In the genomic region with DNA sequence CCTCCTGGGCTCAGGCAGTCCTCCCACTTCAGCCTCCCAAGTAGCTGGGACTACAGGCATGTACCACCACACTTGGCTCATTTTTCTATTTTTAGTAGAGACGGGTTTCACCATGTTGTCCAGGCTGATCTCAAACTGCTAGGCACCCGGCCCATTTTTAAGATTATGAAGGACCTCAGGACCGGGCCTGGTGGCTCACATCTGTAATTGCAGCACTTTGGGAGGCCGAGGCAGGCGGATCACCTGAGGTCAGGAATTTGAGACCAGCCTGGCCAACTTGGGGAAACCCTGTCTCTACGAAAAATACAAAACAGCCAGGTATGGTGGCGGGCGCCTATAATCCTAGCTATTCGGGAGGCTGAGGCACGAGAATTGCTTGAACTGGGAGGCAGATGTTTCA, we compare ENCODE assay signal across 7 cellular contexts. TPM values are rescaled to one million over a fixed set of nuclear protein-coding genes. Genes with fewer than 3 reads are reported as not detected.
DNase-seq lines count a peak whose midpoint lies in the region; ATAC-seq and TF ChIP-seq lines count a peak whose summit lies in the region.
"Not testable (repeated sequence)": the region's sequence is repeated elsewhere in the genome, so short reads cannot be mapped to it uniquely, and the experiment has no call there.

No MANE protein-coding gene starts in this region.

- not testable (repeated sequence) for H3K4me3 Mint-ChIP-seq in GM23338; activated B cell treated with CpG ODN at 0.5 μM for 24 hours; endodermal cell; neural crest cell; stimulated activated memory B cell treated with anti-CD40 and anti-IgM and Interleukin-4, amounts not matched to agents 10 μg/mL and 1 μg/mL and 100 μg/mL, for 72 hours

- H3K9me2 ChIP-seq in GM23338 (ENCODE audit: insufficient read depth); Loucy (replicated peaks; ENCODE audit: low read depth, low read length): not testable (repeated sequence)

- H3F3A ChIP-seq in GM23338 (replicated peaks; ENCODE audit: low read depth); Loucy (ENCODE audit: low read depth): not testable (repeated sequence)

- CTCF ChIA-PET in activated B cell treated with CpG ODN at 0.5 μM for 24 hours (lab: Charles Lee): not testable (repeated sequence)

- peaks cover 0 to 14% (median 0%) of the 10 kb centered on the region in 11 experiments; a peak in 4 of 22 replicates for H3K9me3 ChIP-seq in BLaER1 treated with 17β-estradiol and CSF1 and Interleukin-3, amounts not matched to agents 10 nM and 100 nM (replicated peaks in 1 of 11)
- H3K9me3 ChIP-seq in Loucy (ENCODE audit: insufficient read depth, low read depth, low read length); endodermal cell (ENCODE audit: control insufficient read depth, low read length): not testable (repeated sequence)

- H3K4me1 ChIP-seq in BLaER1 treated with 17β-estradiol and CSF1 and Interleukin-3, amounts not matched to agents 10 nM and 100 nM: peaks cover 19 to 90% (median 36%) of the 10 kb centered on the region in 10 experiments
- H3K4me1 ChIP-seq in GM23338 (ENCODE audit: insufficient read depth); endodermal cell (ENCODE audit: control insufficient read depth, insufficient read depth, low read length): not testable (repeated sequence)
- peaks cover 16% of the 10 kb centered on the region for H3K4me1 ChIP-seq in Loucy (ENCODE audit: insufficient read depth, low read length, poor library complexity, severe bottlenecking)

- H2AFZ ChIP-seq in GM23338; Loucy (ENCODE audit: low read length): not testable (repeated sequence)

- peak; percentile 76 for ATAC-seq in GM23338
- not testable (repeated sequence) for ATAC-seq in activated B cell treated with CpG ODN at 0.5 μM for 24 hours (ENCODE audit: low read depth); stimulated activated memory B cell treated with anti-CD40 and anti-IgM and Interleukin-4, amounts not matched to agents 10 μg/mL and 1 μg/mL and 100 μg/mL, for 72 hours

- POLR2A ChIA-PET in activated B cell treated with CpG ODN at 0.5 μM for 24 hours (lab: Charles Lee): interaction anchor here (0.6 to 1.7 kb wide), 8 partner anchors 10 to 1480 kb away, joined by 3 to 6 read pairs (median 3); no protein-coding TSS in a partner anchor

- H3K9ac ChIP-seq in BLaER1 treated with 17β-estradiol and CSF1 and Interleukin-3, amounts not matched to agents 10 nM and 100 nM; Loucy (ENCODE audit: low read depth, low read length, poor library complexity, severe bottlenecking); endodermal cell (ENCODE audit: extremely low read depth, low read length, poor library complexity, severe bottlenecking): not testable (repeated sequence)

- peaks cover 20 to 78% (median 50%) of the 10 kb centered on the region in 11 experiments; a peak in 21 of 22 replicates for H3K36me3 ChIP-seq in BLaER1 treated with 17β-estradiol and CSF1 and Interleukin-3, amounts not matched to agents 10 nM and 100 nM
- H3K36me3 ChIP-seq in GM23338 (ENCODE audit: insufficient read depth): not testable (repeated sequence)
- H3K36me3 ChIP-seq in Loucy (ENCODE audit: insufficient read depth, low read length) (peaks cover 14% of the 10 kb centered on the region; the same call in 1 of the 2 replicates), endodermal cell (ENCODE audit: control insufficient read depth, insufficient read depth, low read length) (peaks cover 17% of the 10 kb centered on the region)

- DNase-seq in GM23338 (ENCODE audit: low spot score): peak; percentile 42
- DNase-seq in activated B cell treated with CpG ODN at 0.5 μM for 24 hours; endodermal cell; neural crest cell (ENCODE audit: low read depth, low spot score): not testable (repeated sequence)

- peaks cover 37 to 100% (median 69%) of the 10 kb centered on the region in 11 experiments; a peak in 21 of 22 replicates for H4K20me1 ChIP-seq in BLaER1 treated with 17β-estradiol and CSF1 and Interleukin-3, amounts not matched to agents 10 nM and 100 nM
- H4K20me1 ChIP-seq in GM23338 (replicated peaks; ENCODE audit: insufficient read depth) (peaks cover 13% of the 10 kb centered on the region), Loucy (ENCODE audit: insufficient read depth, low read length, poor library complexity, severe bottlenecking) (peaks cover 50% of the 10 kb centered on the region)

- H3K9me3 Mint-ChIP-seq in GM23338; activated B cell treated with CpG ODN at 0.5 μM for 24 hours; endodermal cell; neural crest cell; stimulated activated memory B cell treated with anti-CD40 and anti-IgM and Interleukin-4, amounts not matched to agents 10 μg/mL and 1 μg/mL and 100 μg/mL, for 72 hours: not testable (repeated sequence)

- H3K27ac ChIP-seq in BLaER1 treated with 17β-estradiol and CSF1 and Interleukin-3, amounts not matched to agents 10 nM and 100 nM: 0 out of 22 replicates have a peak overlapping the region, but pooled peaks of 1 of the 11 experiments have one; percentile 80
- H3K27ac ChIP-seq in GM23338 (ENCODE audit: low read depth); endodermal cell (ENCODE audit: low read depth, low read length): not testable (repeated sequence)

- intact Hi-C loops in activated B cell treated with CpG ODN at 0.5 μM for 24 hours (cut with micrococcal nuclease): not testable (repeated sequence)

- not testable (repeated sequence) for H3K27me3 ChIP-seq in BLaER1 treated with 17β-estradiol and CSF1 and Interleukin-3, amounts not matched to agents 10 nM and 100 nM; GM23338 (ENCODE audit: insufficient read depth); Loucy (ENCODE audit: insufficient read depth, low read length, poor library complexity, severe bottlenecking); endodermal cell (ENCODE audit: control insufficient read depth, insufficient read depth, low read length, poor library complexity, severe bottlenecking)

- 90 to 97% methylated on average over 6 to 10 of the region's 10 CpGs for WGBS in endodermal cell (ENCODE audit: insufficient coverage in 1 of 2, insufficient read length in 1 of 2), 2 experiments

- not testable (repeated sequence) for H3K36me3 Mint-ChIP-seq in GM23338 (ENCODE audit: low read depth); endodermal cell (ENCODE audit: low read depth); neural crest cell (ENCODE audit: low read depth)
- peaks cover 15% of the 10 kb centered on the region for H3K36me3 Mint-ChIP-seq in activated B cell treated with CpG ODN at 0.5 μM for 24 hours (ENCODE audit: low read depth)
- H3K36me3 Mint-ChIP-seq in stimulated activated memory B cell treated with anti-CD40 and anti-IgM and Interleukin-4, amounts not matched to agents 10 μg/mL and 1 μg/mL and 100 μg/mL, for 72 hours: peaks cover 33% of the 10 kb centered on the region

- H3K27me3 Mint-ChIP-seq in GM23338 (ENCODE audit: insufficient read depth, low read depth, poor library complexity); activated B cell treated with CpG ODN at 0.5 μM for 24 hours; endodermal cell (ENCODE audit: insufficient read depth); neural crest cell (ENCODE audit: low read depth); stimulated activated memory B cell treated with anti-CD40 and anti-IgM and Interleukin-4, amounts not matched to agents 10 μg/mL and 1 μg/mL and 100 μg/mL, for 72 hours: not testable (repeated sequence)

- not testable (repeated sequence) for H3K4me3 ChIP-seq in BLaER1 treated with 17β-estradiol and CSF1 and Interleukin-3, amounts not matched to agents 10 nM and 100 nM; GM23338; Loucy (ENCODE audit: low read length, poor library complexity, severe bottlenecking); endodermal cell (ENCODE audit: low read length)

- not testable (repeated sequence) for H3K4me1 Mint-ChIP-seq in GM23338, endodermal cell, neural crest cell
- H3K4me1 Mint-ChIP-seq in activated B cell treated with CpG ODN at 0.5 μM for 24 hours: peaks cover 68% of the 10 kb centered on the region
- peaks cover 67% of the 10 kb centered on the region for H3K4me1 Mint-ChIP-seq in stimulated activated memory B cell treated with anti-CD40 and anti-IgM and Interleukin-4, amounts not matched to agents 10 μg/mL and 1 μg/mL and 100 μg/mL, for 72 hours

- 0 out of 4 replicates have a peak, but pooled peaks of 1 of the 2 experiments have one; percentile 20 for TF ChIP-seq CTCF in GM23338 (conservative IDR thresholded peaks at IDR 0.05; ENCODE audit: low read depth in 2 of 2)
- not testable (repeated sequence) for TF ChIP-seq CTCF in Loucy (conservative IDR thresholded peaks at IDR 0.05; ENCODE audit: low read length); activated B cell treated with CpG ODN at 0.5 μM for 24 hours (IDR thresholded peaks at IDR 0.05); neural crest cell (conservative IDR thresholded peaks at IDR 0.05)
- peak; percentile 45 for TF ChIP-seq CTCF in endodermal cell (conservative IDR thresholded peaks at IDR 0.05)

- peak overlapping the region in 10 of 11 experiments; percentile 1 to 71 (median 24); a peak in 10 of 22 replicates for H3K4me2 ChIP-seq in BLaER1 treated with 17β-estradiol and CSF1 and Interleukin-3, amounts not matched to agents 10 nM and 100 nM
- H3K4me2 ChIP-seq in GM23338: not testable (repeated sequence)
- H3K4me2 ChIP-seq in Loucy (ENCODE audit: low read depth, low read length, poor library complexity, severe bottlenecking): peak overlapping the region; percentile 22

- H3K79me2 ChIP-seq in GM23338 (replicated peaks; ENCODE audit: insufficient read depth): peaks cover 97% of the 10 kb centered on the region
- H3K79me2 ChIP-seq in Loucy (ENCODE audit: insufficient read depth, low read length): peaks cover 78% of the 10 kb centered on the region

- H3K27ac Mint-ChIP-seq in GM23338, endodermal cell: not testable (repeated sequence)
- H3K27ac Mint-ChIP-seq in activated B cell treated with CpG ODN at 0.5 μM for 24 hours (peak overlapping the region; percentile 47), neural crest cell (ENCODE audit: unreplicated experiment) (peak overlapping the region; percentile 35)
- H3K27ac Mint-ChIP-seq in stimulated activated memory B cell treated with anti-CD40 and anti-IgM and Interleukin-4, amounts not matched to agents 10 μg/mL and 1 μg/mL and 100 μg/mL, for 72 hours: peak overlapping the region; percentile 67

RNA-seq across cellular contexts. Expression of gene RNF111, which starts 12.8 kb away (rescaled TPM):
- 24.4 and 24.5 TPM in 2 replicates for total RNA-seq in GM23338 (2014; rRNA removed; shearing (Covaris generic))
- 12.8 and 14.4 TPM in 2 replicates for polyA plus RNA-seq in GM23338 (2016; fragmentation: Nextera tagmentation; extraction: Ambion mirVana)
- 52.5 and 55.8 TPM in 2 replicates for total RNA-seq in activated B cell treated with CpG ODN at 0.5 μM for 24 hours
- total RNA-seq in endodermal cell: 10 to 100 TPM; 31.6 to 31.9 TPM
- 25.7 TPM for polyA plus RNA-seq in endodermal cell (2013, experiment 1 of 2)
- 27.2 TPM for polyA plus RNA-seq in endodermal cell (2013, experiment 2 of 2)
- total RNA-seq in neural crest cell: 37.4 and 37.7 TPM in 2 replicates
